In genomic region chr2:73890301-73891092, GRCh38 we compare ENCODE assay signal across 25 cellular contexts. TPM values are rescaled to one million over a fixed set of nuclear protein-coding genes. Genes with fewer than 3 reads are reported as not detected.
DNase-seq lines count a peak whose midpoint lies in the region; ATAC-seq, FAIRE-seq and TF ChIP-seq lines count a peak whose summit lies in the region.
"Had no signal": no experiment of that assay in that cellular context is flagged by ENCODE, and none has a peak within 500 bp of the region (broad histone marks: within the 10 kb centered on the region; RNA-seq: fewer than 3 reads in every experiment).

No MANE protein-coding gene starts in this region.

- H3K4me1 ChIP-seq in tibial artery (peaks cover 0 to 37% (median 10%) of the 10 kb centered on the region in 4 donors), Peyer's patch (no peaks in the 10 kb centered on the region)
- H3K4me1 ChIP-seq: BE2C, heart left ventricle, thyroid gland had no signal

- intact Hi-C loops in tibial artery (cut with DNase I; ENCODE audit: low total_unique reads) = no loop called here

- no peaks in the 10 kb centered on the region for H3K27me3 ChIP-seq in tibial artery
- H3K27me3 ChIP-seq in Peyer's patch = no peaks in the 10 kb centered on the region
- H3K27me3 ChIP-seq: BE2C, thyroid gland had no signal

- peak; percentile 82 for FAIRE-seq in H54 (lab: Jason Lieb, UNC)

- H3K4me3 ChIP-seq in foreskin fibroblast (ENCODE audit: low read depth in 1 of 2, low read length in 2 of 2) = no peak overlapping the region
- no peak overlapping the region for H3K4me3 ChIP-seq in tibial artery
- H3K4me3 ChIP-seq in Peyer's patch = no peak overlapping the region
- H3K4me3 ChIP-seq: heart left ventricle, thyroid gland had no signal

- peak overlapping the region; percentile 88 to 91 for H3K27ac ChIP-seq in tibial artery
- peak overlapping the region in 2 of 4 donors; percentile 16 to 88 for H3K27ac ChIP-seq in Peyer's patch
- H3K27ac ChIP-seq: thyroid gland had no signal

- H3K36me3 ChIP-seq in tibial artery = no peaks in the 10 kb centered on the region
- H3K36me3 ChIP-seq in Peyer's patch = no peaks in the 10 kb centered on the region
- H3K36me3 ChIP-seq: BE2C, heart left ventricle, thyroid gland had no signal

- no peaks in the 10 kb centered on the region for H3K9me3 ChIP-seq in tibial artery
- H3K9me3 ChIP-seq in Peyer's patch = no peaks in the 10 kb centered on the region
- H3K9me3 ChIP-seq: BE2C, heart left ventricle, thyroid gland had no signal

- peak; percentile 35 for DNase-seq in H54 (ENCODE audit: insufficient read length, low spot score)
- DNase-seq in RPMI7951 (ENCODE audit: low read depth) = peak; percentile 39
- DNase-seq in foreskin fibroblast = peak; percentile 24 to 47
- DNase-seq in tibial artery = no peak
- DNase-seq in anterior cingulate cortex (lab: John Stamatoyannopoulos, UW) = no peak
- no peak for DNase-seq in Peyer's patch
- DNase-seq: activated CD4-positive, alpha-beta T cell treated with anti-CD3 and anti-CD28 coated beads, Interleukin-2, amount 10 ng/mL, durations not matched to agents 7 days and 5 days; amniotic stem cell; BE2C; Calu3; effector CD8-positive, alpha-beta T cell; GF-D8; heart left ventricle; immature natural killer cell; left ventricle myocardium superior; NCI-H1048; NCI-H2029; NK-92 treated with Interleukin-12 subunit alpha and Interleukin-12 subunit beta, amount 100 ng/mL, for 24 hours; occipital lobe; SW 1271; thyroid gland had no signal

- no peak for ATAC-seq in GM19035 (IDR thresholded peaks at IDR 0.05; ENCODE audit: unreplicated experiment)
- ATAC-seq: heart left ventricle; left ventricle myocardium superior; sciatic nerve; stimulated activated memory B cell treated with anti-CD40 and anti-IgM and Interleukin-4, amounts not matched to agents 10 μg/mL and 1 μg/mL and 100 μg/mL, for 72 hours had no signal

- no peak for TF ChIP-seq CTCF in foreskin fibroblast (IDR thresholded peaks at IDR 0.05; ENCODE audit: low read depth, low read length)
- TF ChIP-seq CTCF in tibial artery (IDR thresholded peaks at IDR 0.05) = no peak
- no peak for TF ChIP-seq CTCF in Peyer's patch (IDR thresholded peaks at IDR 0.05)

- TF ChIP-seq POLR2A in H54 (IDR thresholded peaks at IDR 0.05; ENCODE audit: low read depth, low read length) = no peak
- TF ChIP-seq POLR2A in Peyer's patch (IDR thresholded peaks at IDR 0.05) = no peak

RNA-seq across cellular contexts. Expression of gene ACTG2, which starts 2.3 kb away (rescaled TPM):
- 2.0 and 2.9 TPM in 2 replicates for total RNA-seq in RPMI7951 (2014; rRNA removed; shearing (Covaris generic))
- 100 to 1,000 TPM in 1 of 4 donors, 10 to 100 TPM in 3; 27.5 to 140 (median 40.0) TPM for total RNA-seq in Peyer's patch
- total RNA-seq: activated CD4-positive, alpha-beta T cell treated with anti-CD3 and anti-CD28 coated beads, Interleukin-2, amount 10 ng/mL, durations not matched to agents 7 days and 5 days; Calu3; NCI-H460 had no signal

RNA-seq across cellular contexts. Expression of gene DGUOK, which starts 36.2 kb away (rescaled TPM):
- total RNA-seq in RPMI7951 (2014; rRNA removed; shearing (Covaris generic)) = 161 and 169 TPM in 2 replicates
- total RNA-seq in Peyer's patch = 10 to 100 TPM; 24.2 to 44.5 (median 39.7) TPM

Comparison
In these comparisons a context has a peak if more than half of its experiments do, and no peak if none do; other contexts are left out.
1. DNase-seq: peak in H54 (single experiment), RPMI7951 (single experiment) and foreskin fibroblast (2 of 2); none in tibial artery (0 of 2), anterior cingulate cortex (0 of 58) and Peyer's patch (0 of 3).